In the genomic region with DNA sequence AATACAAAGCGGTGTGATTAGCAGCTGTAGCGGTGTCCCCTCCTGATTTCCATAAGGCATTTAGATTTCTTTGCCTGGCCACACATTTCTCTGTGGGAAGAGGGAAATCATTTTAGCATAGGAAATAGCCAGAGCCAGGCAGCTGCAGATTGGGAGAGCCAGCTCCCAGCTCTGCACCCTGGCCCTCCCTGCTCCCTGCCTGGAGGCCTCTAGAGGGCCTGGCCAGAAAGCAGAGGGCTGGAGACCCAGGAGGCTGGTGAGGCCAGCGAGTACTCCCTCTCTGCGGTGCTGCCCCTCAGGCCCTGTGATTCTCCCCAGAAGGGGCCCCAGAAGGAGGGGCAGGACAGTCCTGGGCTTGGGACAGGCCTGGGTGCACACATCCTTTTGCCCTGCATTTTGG, we compare ENCODE assay signal across 20 cellular contexts.
DNase-seq lines count a peak whose midpoint lies in the region; ATAC-seq and TF ChIP-seq lines count a peak whose summit lies in the region.
"Had no signal": no experiment of that assay in that cellular context is flagged by ENCODE, and none has a peak within 500 bp of the region (broad histone marks: within the 10 kb centered on the region; RNA-seq: fewer than 3 reads in every experiment).

No MANE protein-coding gene starts in this region.

- H2AFZ ChIP-seq in HCT116 (ENCODE audit: low read depth, low read length, poor library complexity, severe bottlenecking), result no peak overlapping the region

- DNase-seq in HCT116 (ENCODE audit: low read depth, low spot score) (no peak), WERI-Rb-1 (no peak), endodermal cell (peak; percentile 76), GM13976 (ENCODE audit: low spot score) (no peak), dedifferentiated amniotic fluid mesenchymal stem cell (ENCODE audit: extremely low spot score) (no peak), stomach (no peak)
- DNase-seq: DMS79 treated with DMSO at 0.1 percent for 48 hours; MM.1S; NCI-H1048; NCI-H1417 treated with DMSO at 0.1 percent for 48 hours; NCI-H187; NCI-H446; NK-92 treated with Interleukin-12 subunit alpha and Interleukin-12 subunit beta, amount 100 ng/mL, for 24 hours; Peyer's patch; SJCRH30 had no signal

- RAD21 ChIA-PET in HCT116 (lab: Charles Lee; ENCODE audit: low non-redundant PET in 1 of 2, low total read pairs in 2 of 2, uncharacterized antibody in 2 of 2, unreplicated experiment in 2 of 2), result no interaction called here

- H3K9ac ChIP-seq in HCT116 (ENCODE audit: low read length) (no peak overlapping the region), endodermal cell (ENCODE audit: extremely low read depth, low read length, poor library complexity, severe bottlenecking) (no peak overlapping the region)

- POLR2A ChIA-PET in HCT116 (lab: Charles Lee), result no interaction called here

- no peak overlapping the region for H3K4me3 Mint-ChIP-seq in endodermal cell
- H3K4me3 Mint-ChIP-seq: B cell, CD14-positive monocyte had no signal

- no peaks in the 10 kb centered on the region for H3K79me2 ChIP-seq in HCT116 (ENCODE audit: insufficient read depth, low read length)

- in situ Hi-C loops in GM13976 (cut with MboI; ENCODE audit: low sequenced_read_pairs, unreplicated experiment), result no loop called here

- no peak for TF ChIP-seq EP300 in stomach (IDR thresholded peaks at IDR 0.05)

- TF ChIP-seq CTCF in 22Rv1 (IDR thresholded peaks at IDR 0.05) (peak; percentile 15; the same call in 1 of the 2 replicates), HCT116 (IDR thresholded peaks at IDR 0.05 in 2 of 3, conservative IDR thresholded peaks at IDR 0.05 in 1 of 3; ENCODE audit: borderline replicate concordance in 1 of 3, insufficient read depth in 1 of 3, low read depth in 2 of 3, low read length in 2 of 3) (no peak), WERI-Rb-1 (IDR thresholded peaks at IDR 0.05; ENCODE audit: low read depth, low read length) (no peak), endodermal cell (conservative IDR thresholded peaks at IDR 0.05) (peak; percentile 52), GM13976 (IDR thresholded peaks at IDR 0.05; ENCODE audit: borderline replicate concordance, control extremely low read depth, extremely low read depth, insufficient read depth, missing control alignments) (no peak), stomach (IDR thresholded peaks at IDR 0.05) (no peak)

- WGBS in endodermal cell (ENCODE audit: insufficient coverage in 1 of 2, insufficient read length in 1 of 2), 2 experiments, result 52 to 53% methylated on average over 3 to 4 of the region's 4 CpGs
- 83 to 96% (median 94%) methylated on average over 3 to 4 of the region's 4 CpGs for WGBS in stomach, 5 donors

- CTCF ChIA-PET in HCT116 (lab: Charles Lee), result no interaction called here

- peak overlapping the region; percentile 44 for H3K27ac Mint-ChIP-seq in endodermal cell
- H3K27ac Mint-ChIP-seq: B cell had no signal

- ATAC-seq in HCT116 (peak; percentile 58; the same call in 1 of the 2 replicates), GM18517 (IDR thresholded peaks at IDR 0.05; ENCODE audit: unreplicated experiment) (no peak)

- TF ChIP-seq POLR2A in HCT116 (IDR thresholded peaks at IDR 0.05; ENCODE audit: borderline replicate concordance, extremely low read depth, insufficient read depth, insufficient read length), result no peak
- TF ChIP-seq POLR2A in stomach (IDR thresholded peaks at IDR 0.05), result no peak

- no peaks in the 10 kb centered on the region for H3K9me3 Mint-ChIP-seq in endodermal cell

- H3K4me3 ChIP-seq in HCT116 (replicated peaks in 1 of 2; ENCODE audit: low read depth in 1 of 2, low read length in 2 of 2) (no peak overlapping the region), WERI-Rb-1 (ENCODE audit: low read depth, low read length) (no peak overlapping the region), endodermal cell (ENCODE audit: low read length) (no peak overlapping the region), stomach (no peak overlapping the region)
- H3K4me3 ChIP-seq: A549, Peyer's patch, SJCRH30 had no signal

- TF ChIP-seq RAD21 in HCT116 (IDR thresholded peaks at IDR 0.05; ENCODE audit: low read depth), result no peak

- H3K4me2 ChIP-seq in HCT116 (ENCODE audit: low read length), result no peak overlapping the region
- H3K4me2 ChIP-seq: A549 had no signal

- H3K9me3 ChIP-seq in HCT116 (ENCODE audit: control insufficient read depth in 1 of 2, insufficient read depth in 1 of 2, low read depth in 1 of 2, low read length in 2 of 2), result no peaks in the 10 kb centered on the region
- no peaks in the 10 kb centered on the region for H3K9me3 ChIP-seq in WERI-Rb-1 (ENCODE audit: severe bottlenecking)
- no peaks in the 10 kb centered on the region for H3K9me3 ChIP-seq in endodermal cell (ENCODE audit: control insufficient read depth, low read length)
- no peaks in the 10 kb centered on the region for H3K9me3 ChIP-seq in stomach
- H3K9me3 ChIP-seq: A549, Peyer's patch, SJCRH30 had no signal

- no peaks in the 10 kb centered on the region for H3K9me2 ChIP-seq in HCT116 (ENCODE audit: insufficient read depth)

- H3K27me3 ChIP-seq in HCT116 (ENCODE audit: insufficient read depth, low read length) (no peaks in the 10 kb centered on the region), WERI-Rb-1 (ENCODE audit: insufficient read depth, low read depth, severe bottlenecking) (no peaks in the 10 kb centered on the region), endodermal cell (ENCODE audit: control insufficient read depth, insufficient read depth, low read length, poor library complexity, severe bottlenecking) (no peaks in the 10 kb centered on the region), stomach (peaks cover 0 to 2% (median 0%) of the 10 kb centered on the region in 3 donors)
- H3K27me3 ChIP-seq: Peyer's patch, SJCRH30 had no signal

- H3K4me1 Mint-ChIP-seq in endodermal cell, result peaks cover 85% of the 10 kb centered on the region

- no peaks in the 10 kb centered on the region for H3K36me3 Mint-ChIP-seq in endodermal cell (ENCODE audit: low read depth)

- intact Hi-C loops in HCT116 (cut with micrococcal nuclease), result no loop called here
- intact Hi-C loops in stomach (cut with DNase I; ENCODE audit: low total_unique reads), result no loop called here

- H4K20me1 ChIP-seq in HCT116 (ENCODE audit: insufficient read depth), result no peaks in the 10 kb centered on the region

- H3K4me1 ChIP-seq in HCT116 (ENCODE audit: control insufficient read depth in 1 of 2, insufficient read depth in 2 of 2, low read length in 2 of 2), result no peaks in the 10 kb centered on the region
- H3K4me1 ChIP-seq in endodermal cell (ENCODE audit: control insufficient read depth, insufficient read depth, low read length), result peaks cover 45% of the 10 kb centered on the region
- H3K4me1 ChIP-seq in stomach, result peaks cover 5 to 38% (median 18%) of the 10 kb centered on the region in 4 donors
- H3K4me1 ChIP-seq: A549 had no signal

- H3K36me3 ChIP-seq in HCT116 (ENCODE audit: control insufficient read depth in 1 of 2, insufficient read depth in 2 of 2, low read length in 2 of 2) (no peaks in the 10 kb centered on the region), WERI-Rb-1 (peaks cover 43% of the 10 kb centered on the region), endodermal cell (ENCODE audit: control insufficient read depth, insufficient read depth, low read length) (no peaks in the 10 kb centered on the region), stomach (no peaks in the 10 kb centered on the region)
- H3K36me3 ChIP-seq: Peyer's patch, SJCRH30 had no signal

- H3K27ac ChIP-seq in 22Rv1 (peak overlapping the region; percentile 32), HCT116 (ENCODE audit: low read depth, low read length) (no peak overlapping the region), WERI-Rb-1 (peak overlapping the region; percentile 79), endodermal cell (ENCODE audit: low read depth, low read length) (no peak overlapping the region), stomach (no peak overlapping the region)
- H3K27ac ChIP-seq: A549, SJCRH30 had no signal

- peaks cover 15% of the 10 kb centered on the region for H3K27me3 Mint-ChIP-seq in endodermal cell (ENCODE audit: insufficient read depth)

- BruUV-seq in HCT116 (replicated peaks; lab: Mats Ljungman, UMichigan), result no TSS peak

TF ChIP-seq in HCT116, 20 proteins besides CTCF, POLR2A, EP300 and RAD21:
- TF ChIP-seq EGR1 (IDR thresholded peaks at IDR 0.05; ENCODE audit: low read depth) (no peak), FOSL1 (IDR thresholded peaks at IDR 0.05; ENCODE audit: low read depth) (no peak)

Comparison
In these comparisons a context has a peak if more than half of its experiments do, and no peak if none do; other contexts are left out.
1. H3K27ac ChIP-seq: peak in 22Rv1 (single experiment) and WERI-Rb-1 (single experiment); none in HCT116 (single experiment), endodermal cell (single experiment) and stomach (0 of 5).
2. CTCF ChIP-seq: peak in 22Rv1 (single experiment) and endodermal cell (single experiment); none in HCT116 (0 of 3), WERI-Rb-1 (single experiment), GM13976 (single experiment) and stomach (0 of 7).